In the genomic region with DNA sequence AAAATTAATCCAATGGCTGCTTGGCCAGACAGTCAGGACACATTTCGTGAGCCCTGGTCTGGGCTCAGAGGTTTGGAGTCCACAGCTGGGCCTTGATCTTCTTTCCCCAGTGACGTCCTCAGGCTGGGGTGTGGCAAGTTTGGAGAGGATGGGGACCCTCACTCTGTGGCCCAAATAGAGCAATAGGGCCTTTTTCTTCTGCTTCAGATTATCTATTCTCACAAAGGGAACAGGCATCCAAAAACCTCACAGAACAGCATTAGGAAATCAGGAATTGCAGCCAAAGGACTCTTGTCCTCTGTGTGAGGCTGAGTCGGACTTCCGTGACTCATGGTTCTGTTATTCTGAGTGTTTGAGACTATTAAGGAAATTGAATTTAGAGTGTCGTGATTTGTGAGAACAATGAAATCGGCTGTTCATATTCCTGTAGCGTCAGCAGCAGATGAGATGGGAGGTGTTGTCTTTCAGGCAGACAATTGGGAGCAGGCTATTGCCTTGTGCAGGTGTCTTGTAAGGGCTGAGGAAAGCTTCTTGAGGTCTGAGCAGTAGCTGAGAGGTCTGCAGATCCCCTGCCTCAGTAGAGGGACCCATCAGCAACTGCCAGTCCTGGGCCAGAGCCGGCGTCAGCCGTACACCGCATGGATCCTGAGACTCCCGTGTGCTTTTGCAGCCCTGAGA, we compare ENCODE assay signal across 11 cellular contexts.
DNase-seq lines count a peak whose midpoint lies in the region; ATAC-seq and TF ChIP-seq lines count a peak whose summit lies in the region.
"Had no signal": no experiment of that assay in that cellular context is flagged by ENCODE, and none has a peak within 500 bp of the region (broad histone marks: within the 10 kb centered on the region; RNA-seq: fewer than 3 reads in every experiment).

No MANE protein-coding gene starts in this region.

- DNase-seq in HS-5 (ENCODE audit: low read depth) (peak; percentile 90), breast epithelium (ENCODE audit: low spot score in 2 of 2) (peak in 1 of 2 donors; percentile 75), kidney tubule cell (ENCODE audit: low spot score) (peak; percentile 77), substantia nigra (lab: John Stamatoyannopoulos, UW) (peak in 1 of 49 donors; percentile 45)
- DNase-seq in activated CD4-positive, alpha-beta T cell treated with anti-CD3 and anti-CD28 coated beads, Interleukin-2, amount 50 U/mL, for 4 hours: no peak
- no peak for DNase-seq in activated naive CD4-positive, alpha-beta T cell treated with anti-CD3 and anti-CD28 coated beads, Interleukin-2, amount 50 U/mL, for 72 hours (ENCODE audit: low spot score in 2 of 2)
- DNase-seq in stimulated activated naive B cell treated with anti-CD40 and anti-IgM and Interleukin-4, amounts not matched to agents 10 μg/mL and 1 μg/mL and 100 μg/mL, for 72 hours: no peak
- DNase-seq: endodermal cell; stimulated activated CD4-positive, alpha-beta T cell treated with anti-CD3 and anti-CD28 coated beads, Interleukin-4, amount 100 ng/mL, for 4 hours had no signal

- TF ChIP-seq CTCF in breast epithelium (IDR thresholded peaks at IDR 0.05): no peak

- peak overlapping the region; percentile 87 to 98 for H3K27ac ChIP-seq in breast epithelium
- peak overlapping the region; percentile 39 for H3K27ac ChIP-seq in substantia nigra (ENCODE audit: low read depth, low read length, poor library complexity, severe bottlenecking)

- no peak for TF ChIP-seq POLR2A in breast epithelium (IDR thresholded peaks at IDR 0.05)

- H3K36me3 ChIP-seq in breast epithelium: no peaks in the 10 kb centered on the region

- peak overlapping the region in 1 of 3 donors; percentile 39 for H3K4me3 ChIP-seq in breast epithelium

- intact Hi-C loops in breast epithelium (cut with DNase I; ENCODE audit: low total_unique reads): no loop called here

- no peaks in the 10 kb centered on the region for H3K9me3 Mint-ChIP-seq in activated naive CD4-positive, alpha-beta T cell treated with anti-CD3 and anti-CD28 coated beads, Interleukin-2, amount 50 U/mL, for 72 hours
- H3K9me3 Mint-ChIP-seq in stimulated activated naive B cell treated with anti-CD40 and anti-IgM and Interleukin-4, amounts not matched to agents 10 μg/mL and 1 μg/mL and 100 μg/mL, for 72 hours: no peaks in the 10 kb centered on the region
- H3K9me3 Mint-ChIP-seq: endodermal cell; T-helper 1 cell treated with Interleukin-12 subunit alpha and Interleukin-12 subunit beta and Interleukin-4 antibody, amounts not matched to agents 30 μg/mL and 1 μg/mL, for 36 hours had no signal

- no peaks in the 10 kb centered on the region for H3K36me3 Mint-ChIP-seq in activated naive CD4-positive, alpha-beta T cell treated with anti-CD3 and anti-CD28 coated beads, Interleukin-2, amount 50 U/mL, for 72 hours
- H3K36me3 Mint-ChIP-seq in stimulated activated naive B cell treated with anti-CD40 and anti-IgM and Interleukin-4, amounts not matched to agents 10 μg/mL and 1 μg/mL and 100 μg/mL, for 72 hours: no peaks in the 10 kb centered on the region

- H3K27me3 ChIP-seq in breast epithelium: no peaks in the 10 kb centered on the region

- no peaks in the 10 kb centered on the region for H3K9me3 ChIP-seq in breast epithelium

- H3K4me1 ChIP-seq in breast epithelium: peaks cover 11 to 18% of the 10 kb centered on the region in 2 donors

- H3K27ac Mint-ChIP-seq in activated naive CD4-positive, alpha-beta T cell treated with anti-CD3 and anti-CD28 coated beads, Interleukin-2, amount 50 U/mL, for 72 hours: peak overlapping the region in 1 of 2 donors; percentile 29
- H3K27ac Mint-ChIP-seq in stimulated activated naive B cell treated with anti-CD40 and anti-IgM and Interleukin-4, amounts not matched to agents 10 μg/mL and 1 μg/mL and 100 μg/mL, for 72 hours: no peak overlapping the region
- H3K27ac Mint-ChIP-seq: endodermal cell; T-helper 1 cell treated with Interleukin-12 subunit alpha and Interleukin-12 subunit beta and Interleukin-4 antibody, amounts not matched to agents 30 μg/mL and 1 μg/mL, for 36 hours had no signal

- no peak overlapping the region for H3K4me3 Mint-ChIP-seq in stimulated activated naive B cell treated with anti-CD40 and anti-IgM and Interleukin-4, amounts not matched to agents 10 μg/mL and 1 μg/mL and 100 μg/mL, for 72 hours
- H3K4me3 Mint-ChIP-seq: endodermal cell; T-helper 1 cell treated with Interleukin-12 subunit alpha and Interleukin-12 subunit beta and Interleukin-4 antibody, amounts not matched to agents 30 μg/mL and 1 μg/mL, for 36 hours had no signal

- peaks cover 21 to 37% of the 10 kb centered on the region in 2 donors for H3K4me1 Mint-ChIP-seq in stimulated activated naive B cell treated with anti-CD40 and anti-IgM and Interleukin-4, amounts not matched to agents 10 μg/mL and 1 μg/mL and 100 μg/mL, for 72 hours

- no peaks in the 10 kb centered on the region for H3K27me3 Mint-ChIP-seq in stimulated activated naive B cell treated with anti-CD40 and anti-IgM and Interleukin-4, amounts not matched to agents 10 μg/mL and 1 μg/mL and 100 μg/mL, for 72 hours

- ATAC-seq in activated naive CD4-positive, alpha-beta T cell treated with anti-CD3 and anti-CD28 coated beads, Interleukin-2, amount 50 U/mL, for 72 hours: no peak
- ATAC-seq in stimulated activated naive B cell treated with anti-CD40 and anti-IgM and Interleukin-4, amounts not matched to agents 10 μg/mL and 1 μg/mL and 100 μg/mL, for 72 hours (replicated peaks): no peak
- ATAC-seq in HG02885 (IDR thresholded peaks at IDR 0.05; ENCODE audit: poor library complexity, unreplicated experiment): no peak

Comparison
In these comparisons a context has a peak if more than half of its experiments do, and no peak if none do; other contexts are left out.
1. DNase-seq: peak in HS-5 (single experiment) and kidney tubule cell (single experiment); none in activated CD4-positive, alpha-beta T cell treated with anti-CD3 and anti-CD28 coated beads, Interleukin-2, amount 50 U/mL, for 4 hours (0 of 2), activated naive CD4-positive, alpha-beta T cell treated with anti-CD3 and anti-CD28 coated beads, Interleukin-2, amount 50 U/mL, for 72 hours (0 of 2) and stimulated activated naive B cell treated with anti-CD40 and anti-IgM and Interleukin-4, amounts not matched to agents 10 μg/mL and 1 μg/mL and 100 μg/mL, for 72 hours (single experiment).